ENCODE assay signal across 1 cellular context in genomic region chr15:96867992-96868391, GRCh38.
TF ChIP-seq lines count a peak whose summit lies in the region.

No MANE protein-coding gene starts in this region.

TF ChIP-seq in GM23338, 12 proteins besides CTCF, POLR2A, EP300 and RAD21 (continued from another document):
- no peak for TF ChIP-seq ETS1 (IDR thresholded peaks at IDR 0.05)
- no peak for TF ChIP-seq REST (IDR thresholded peaks at IDR 0.05; ENCODE audit: unreplicated experiment)
- TF ChIP-seq EZH2 (IDR thresholded peaks at IDR 0.05; ENCODE audit: low read depth, unreplicated experiment): no peak
- TF ChIP-seq CREB1 (CRISPR knock-in tag; IDR thresholded peaks at IDR 0.05; ENCODE audit: low read depth): no peak
- TF ChIP-seq ZNF462 (CRISPR knock-in tag; IDR thresholded peaks at IDR 0.05): no peak
